32 cellular contexts compared by ENCODE assay signal in the genomic region with DNA sequence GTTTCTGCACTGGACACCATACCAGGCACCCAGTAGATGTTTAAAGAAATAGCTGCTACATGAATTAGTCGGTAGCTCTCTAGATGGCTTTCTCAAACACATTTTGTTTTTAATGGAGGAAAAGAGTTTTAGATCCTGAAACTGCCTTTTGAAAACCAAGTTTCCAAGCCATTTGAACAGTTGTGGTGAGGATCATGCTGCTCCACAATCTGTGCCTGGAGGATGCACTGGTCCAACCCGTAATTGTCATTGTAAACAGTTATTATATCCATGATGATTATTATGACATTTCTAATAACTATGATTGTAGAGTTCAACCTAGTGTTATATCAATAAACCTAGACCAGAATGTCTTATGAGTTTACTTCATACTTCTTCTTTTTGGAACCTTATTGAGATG.
"Had no signal": no experiment of that assay in that cellular context is flagged by ENCODE, and none has a peak within 500 bp of the region (broad histone marks: within the 10 kb centered on the region; RNA-seq: fewer than 3 reads in every experiment).

No MANE protein-coding gene starts in this region.

- H3K9me3 ChIP-seq: adrenal gland, body of pancreas, breast epithelium had no signal

- H3K4me1 ChIP-seq: breast epithelium had no signal

- DNase-seq: activated B cell treated with CpG ODN at 0.5 μM for 24 hours; activated CD4-positive, alpha-beta memory T cell treated with anti-CD3 and anti-CD28 coated beads for 36 hours; activated CD4-positive, alpha-beta T cell treated with anti-CD3 and anti-CD28 coated beads for 4 hours; activated CD4-positive, alpha-beta T cell treated with anti-CD3 and anti-CD28 coated beads, Interleukin-2, amount 10 ng/mL, durations not matched to agents 24 days and 14 days; activated CD4-positive, alpha-beta T cell treated with anti-CD3 and anti-CD28 coated beads, Interleukin-2, amount 50 U/mL, for 1 hour; activated CD4-positive, alpha-beta T cell treated with anti-CD3 and anti-CD28 coated beads, Interleukin-2, amount 50 U/mL, for 4 hours; activated CD4-positive, CD25-positive, alpha-beta regulatory T cell treated with anti-CD3 and anti-CD28 coated beads, Interleukin-2, amount 50 U/mL, for 72 hours; activated CD8-positive, alpha-beta memory T cell treated with anti-CD3 and anti-CD28 coated beads, Interleukin-2, amount 50 U/mL, for 4 hours; activated CD8-positive, alpha-beta T cell treated with anti-CD3 and anti-CD28 coated beads for 36 hours; activated effector memory CD4-positive, alpha-beta T cell treated with anti-CD3 and anti-CD28 coated beads, Interleukin-2, amount 50 U/mL, for 16 hours; activated gamma-delta T cell treated with Interleukin-2 at 50 U/mL for 16 hours; activated naive CD4-positive, alpha-beta T cell; activated naive CD4-positive, alpha-beta T cell treated with anti-CD3 and anti-CD28 coated beads for 36 hours; activated naive CD4-positive, alpha-beta T cell treated with anti-CD3 and anti-CD28 coated beads, Interleukin-2, amount 50 U/mL, for 16 hours; activated naive CD8-positive, alpha-beta T cell treated with anti-CD3 and anti-CD28 coated beads for 36 hours; activated T-cell treated with anti-CD3 and anti-CD28 coated beads for 4 hours; activated T-cell treated with anti-CD3 and anti-CD28 coated beads, Interleukin-2, amount 50 U/mL, for 1 hour; activated T-cell treated with anti-CD3 and anti-CD28 coated beads, Interleukin-2, amount 50 U/mL, for 4 hours; activated T-cell treated with anti-CD3 and anti-CD28 coated beads, Interleukin-2, amount 50 U/mL, for 72 hours; adrenal gland; amniotic stem cell; aorta; body of pancreas; brain microvascular endothelial cell; central memory CD4-positive, alpha-beta T cell; T-helper 1 cell; T-helper 2 cell; T-helper 9 cell had no signal

- FAIRE-seq: astrocyte, TTC549 had no signal

- H3K27ac ChIP-seq: adrenal gland, body of pancreas, brain microvascular endothelial cell, breast epithelium, VCaP had no signal

- H3K27me3 ChIP-seq: adrenal gland, body of pancreas, brain microvascular endothelial cell, breast epithelium had no signal

- H3K4me3 ChIP-seq: adrenal gland, body of pancreas, breast epithelium had no signal

- H3K36me3 ChIP-seq: adrenal gland, brain microvascular endothelial cell, breast epithelium had no signal
